In genomic region chr12:6905414-6906040, GRCh38 we compare ENCODE assay signal across 11 cellular contexts. TPM values are rescaled to one million over a fixed set of nuclear protein-coding genes. Genes with fewer than 3 reads are reported as not detected.
A peak's percentile ranks its signal among the peaks of the same experiment; 100 is the strongest.
DNase-seq lines count a peak whose midpoint lies in the region; FAIRE-seq and TF ChIP-seq lines count a peak whose summit lies in the region.
"Had no signal": no experiment of that assay in that cellular context is flagged by ENCODE, and none has a peak within 500 bp of the region (broad histone marks: within the 10 kb centered on the region; RNA-seq: fewer than 3 reads in every experiment).

No MANE protein-coding gene starts in this region.

- H3K4me3 ChIP-seq in SU-DHL-6 (ENCODE audit: insufficient read depth, low read length, poor library complexity, severe bottlenecking) = peak overlapping the region; percentile 95
- peak overlapping the region; percentile 58 for H3K4me3 ChIP-seq in iPS-11a (ENCODE audit: low read depth, low read length)

- H3K4me2 ChIP-seq in SU-DHL-6 (ENCODE audit: low read depth, low read length, poor library complexity, severe bottlenecking) = peak overlapping the region; percentile 99

- H3K4me1 Mint-ChIP-seq in mesothelial cell of epicardium = no peaks in the 10 kb centered on the region

- H3K36me3 Mint-ChIP-seq in mesothelial cell of epicardium = no peaks in the 10 kb centered on the region

- no peaks in the 10 kb centered on the region for H3K27me3 Mint-ChIP-seq in mesothelial cell of epicardium (ENCODE audit: low read depth)

- H3K27me3 ChIP-seq in SU-DHL-6 (ENCODE audit: low read length) = no peaks in the 10 kb centered on the region

- H3K36me3 ChIP-seq in SU-DHL-6 (ENCODE audit: low read length) = no peaks in the 10 kb centered on the region

- H4K20me1 ChIP-seq in SU-DHL-6 (ENCODE audit: low read depth, low read length) = no peaks in the 10 kb centered on the region

- no peak overlapping the region for H3K4me3 Mint-ChIP-seq in mesothelial cell of epicardium

- TF ChIP-seq POLR2A in GM12892 (IDR thresholded peaks at IDR 0.05; ENCODE audit: low read depth, low read length) = no peak

- no peak overlapping the region for H2AFZ ChIP-seq in SU-DHL-6 (ENCODE audit: low read depth, low read length, severe bottlenecking)

- no peak overlapping the region for H3K27ac Mint-ChIP-seq in mesothelial cell of epicardium
- H3K27ac Mint-ChIP-seq: activated T-helper 2 cell treated with anti-CD3 and anti-CD28 coated beads, Interferon-gamma antibody, Interleukin-2, Interleukin-4, amounts not matched to agents 10 μg/mL and 5 μg/mL and 100 μg/mL, durations not matched to agents 14 hours and 24 hours and 36 hours had no signal

- DNase-seq in GM12892 (ENCODE audit: insufficient read length) = no peak
- no peak for DNase-seq in substantia nigra (lab: John Stamatoyannopoulos, UW)
- DNase-seq in mesothelial cell of epicardium (ENCODE audit: low spot score in 2 of 2, unreplicated experiment in 2 of 2) = no peak
- no peak for DNase-seq in NCI-H2107 (lab: John Stamatoyannopoulos, UW)
- DNase-seq in COR-L47 (lab: John Stamatoyannopoulos, UW) = no peak
- no peak for DNase-seq in SIG-M5 (lab: John Stamatoyannopoulos, UW)

- TF ChIP-seq CTCF in SU-DHL-6 (IDR thresholded peaks at IDR 0.05; ENCODE audit: insufficient read depth, low read length, poor library complexity, severe bottlenecking) = no peak
- no peak for TF ChIP-seq CTCF in mesothelial cell of epicardium (IDR thresholded peaks at IDR 0.05; ENCODE audit: unreplicated experiment)

- H3K9ac ChIP-seq in SU-DHL-6 (ENCODE audit: low read length) = peak overlapping the region; percentile 83

- H3K9me3 ChIP-seq in SU-DHL-6 (ENCODE audit: insufficient read depth, low read length) = no peaks in the 10 kb centered on the region

- H3K79me2 ChIP-seq in SU-DHL-6 (ENCODE audit: insufficient read depth, low read length) = no peaks in the 10 kb centered on the region

- peak; percentile 17 for FAIRE-seq in GM12892 (lab: Jason Lieb, UNC)
- FAIRE-seq: frontal cortex had no signal

- no peaks in the 10 kb centered on the region for H3K9me3 Mint-ChIP-seq in mesothelial cell of epicardium
- H3K9me3 Mint-ChIP-seq: activated T-helper 2 cell treated with anti-CD3 and anti-CD28 coated beads, Interferon-gamma antibody, Interleukin-2, Interleukin-4, amounts not matched to agents 10 μg/mL and 5 μg/mL and 100 μg/mL, durations not matched to agents 14 hours and 24 hours and 36 hours had no signal

- H3K27ac ChIP-seq in SU-DHL-6 (ENCODE audit: low read depth, low read length) (no peak overlapping the region), substantia nigra (ENCODE audit: low read depth, low read length, poor library complexity, severe bottlenecking) (peak overlapping the region; percentile 83)

- no peaks in the 10 kb centered on the region for H3K9me2 ChIP-seq in SU-DHL-6 (replicated peaks; ENCODE audit: insufficient read depth, low read length)

- H3F3A ChIP-seq in SU-DHL-6 (ENCODE audit: insufficient read depth) = no peaks in the 10 kb centered on the region

RNA-seq across cellular contexts. Expression of gene LRRC23, which starts 0.9 kb away (rescaled TPM):
- polyA plus RNA-seq in GM12892 (2012; ENCODE audit: missing spikeins) = 13.1 TPM
- 11.6 to 14.4 TPM (median 13.4 TPM) in 3 replicates for total RNA-seq in mesothelial cell of epicardium

RNA-seq across cellular contexts. Expression of gene ENO2, which starts 8.9 kb away (rescaled TPM):
- 191 TPM for polyA plus RNA-seq in GM12892 (2012; ENCODE audit: missing spikeins)
- 30.2 to 30.7 TPM (median 30.2 TPM) in 3 replicates for total RNA-seq in mesothelial cell of epicardium

RNA-seq across cellular contexts. Expression of gene ATN1, which starts 22.2 kb away (rescaled TPM):
- polyA plus RNA-seq in GM12892 (2012; ENCODE audit: missing spikeins) = 11.0 TPM
- total RNA-seq in mesothelial cell of epicardium = 193 to 205 TPM (median 195 TPM) in 3 replicates

RNA-seq across cellular contexts. Expression of gene SPSB2, which starts 32.4 kb away (rescaled TPM):
- 3.2 TPM for polyA plus RNA-seq in GM12892 (2012; ENCODE audit: missing spikeins)
- 2.4 to 4.1 TPM (median 2.9 TPM) in 3 replicates for total RNA-seq in mesothelial cell of epicardium

RNA-seq across cellular contexts. Expression of gene RNU7-1, which starts 38.1 kb away (rescaled TPM):
- polyA plus RNA-seq in GM12892 (2012; ENCODE audit: missing spikeins) = not detected
- not detected in 3 replicates for total RNA-seq in mesothelial cell of epicardium
- total RNA-seq: activated T-helper 2 cell treated with anti-CD3 and anti-CD28 coated beads, Interferon-gamma antibody, Interleukin-2, Interleukin-4, amounts not matched to agents 10 μg/mL and 5 μg/mL and 100 μg/mL, durations not matched to agents 14 hours and 24 hours and 36 hours; frontal cortex; T-helper 1 cell treated with Interleukin-12 subunit alpha and Interleukin-12 subunit beta and Interleukin-4 antibody, amounts not matched to agents 30 ng/mL and 1 ng/mL, for 36 hours had no signal
